In the genomic region with DNA sequence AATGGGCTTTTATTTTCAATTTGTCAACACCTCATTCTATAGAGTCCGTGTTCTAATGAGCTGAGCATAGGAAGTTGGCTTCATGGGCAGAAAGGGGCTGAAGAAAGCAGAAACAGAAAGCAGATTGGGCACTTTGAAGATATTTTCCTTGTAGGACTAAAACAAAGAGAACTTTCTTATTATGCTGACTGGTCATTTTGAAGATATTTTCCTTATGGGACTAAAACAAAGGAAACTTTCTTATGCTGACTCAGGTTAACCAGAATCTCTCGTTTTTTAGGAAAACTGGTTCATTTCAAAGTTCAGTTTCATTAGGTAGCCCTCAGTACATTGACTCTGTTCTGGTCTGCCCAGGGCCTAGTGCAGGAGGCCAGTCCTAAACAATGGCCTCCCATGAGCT, we compare ENCODE assay signal across 33 cellular contexts.
"Had no signal": no experiment of that assay in that cellular context is flagged by ENCODE, and none has a peak within 500 bp of the region (broad histone marks: within the 10 kb centered on the region; RNA-seq: fewer than 3 reads in every experiment).

No MANE protein-coding gene starts in this region.

- H3K36me3 Mint-ChIP-seq: activated CD8-positive, alpha-beta memory T cell treated with anti-CD3 and anti-CD28 coated beads, Interleukin-2, amount 10 ng/mL, durations not matched to agents 7 days and 5 days; activated naive CD4-positive, alpha-beta T cell treated with anti-CD3 and anti-CD28 coated beads, Interleukin-2, amount 10 ng/mL, durations not matched to agents 7 days and 5 days; activated naive CD4-positive, alpha-beta T cell treated with anti-CD3 and anti-CD28 coated beads, Interleukin-2, amount 50 U/mL, for 72 hours; activated naive CD8-positive, alpha-beta T cell treated with anti-CD3 and anti-CD28 coated beads, Interleukin-2, amount 10 ng/mL, durations not matched to agents 7 days and 5 days; brain had no signal

- H3K36me3 ChIP-seq: ascending aorta, breast epithelium, cardiac muscle cell, colonic mucosa, gastrocnemius medialis, heart left ventricle had no signal

- H3K27ac ChIP-seq: ascending aorta, breast epithelium, cardiac muscle cell, colonic mucosa, epithelial cell of prostate, foreskin keratinocyte, gastrocnemius medialis, heart left ventricle had no signal

- H3K9me3 ChIP-seq: ascending aorta, breast epithelium, colonic mucosa, gastrocnemius medialis, heart left ventricle had no signal

- H3K27ac Mint-ChIP-seq: activated CD4-positive, alpha-beta T cell treated with anti-CD3 and anti-CD28 coated beads for 36 hours; activated CD4-positive, alpha-beta T cell treated with anti-CD3 and anti-CD28 coated beads, Interleukin-2, amount 10 ng/mL, durations not matched to agents 7 days and 5 days; activated CD8-positive, alpha-beta memory T cell treated with anti-CD3 and anti-CD28 coated beads, Interleukin-2, amount 10 ng/mL, durations not matched to agents 7 days and 5 days; activated CD8-positive, alpha-beta T cell treated with anti-CD3 and anti-CD28 coated beads, Interleukin-2, amount 10 ng/mL, durations not matched to agents 7 days and 5 days; activated naive CD4-positive, alpha-beta T cell treated with anti-CD3 and anti-CD28 coated beads, Interleukin-2, amount 10 ng/mL, durations not matched to agents 7 days and 5 days; activated naive CD4-positive, alpha-beta T cell treated with anti-CD3 and anti-CD28 coated beads, Interleukin-2, amount 50 U/mL, for 72 hours; activated naive CD8-positive, alpha-beta T cell treated with anti-CD3 and anti-CD28 coated beads, Interleukin-2, amount 10 ng/mL, durations not matched to agents 7 days and 5 days; activated T-cell treated with anti-CD3 and anti-CD28 coated beads, Interleukin-2, amount 50 U/mL, for 24 hours; activated T-cell treated with anti-CD3 and anti-CD28 coated beads, Interleukin-2, amount 50 U/mL, for 72 hours; brain had no signal

- FAIRE-seq: endometrium, endothelial cell of umbilical vein had no signal

- H3K27me3 Mint-ChIP-seq: activated CD4-positive, alpha-beta T cell treated with anti-CD3 and anti-CD28 coated beads for 36 hours; activated CD4-positive, alpha-beta T cell treated with anti-CD3 and anti-CD28 coated beads, Interleukin-2, amount 10 ng/mL, durations not matched to agents 7 days and 5 days; activated T-cell treated with anti-CD3 and anti-CD28 coated beads, Interleukin-2, amount 50 U/mL, for 24 hours; brain had no signal

- ATAC-seq: activated CD4-positive, alpha-beta T cell treated with anti-CD3 and anti-CD28 coated beads for 36 hours; activated CD8-positive, alpha-beta memory T cell treated with anti-CD3 and anti-CD28 coated beads, Interleukin-2, amount 10 ng/mL, durations not matched to agents 7 days and 5 days; activated CD8-positive, alpha-beta T cell treated with anti-CD3 and anti-CD28 coated beads, Interleukin-2, amount 10 ng/mL, durations not matched to agents 7 days and 5 days; activated naive CD4-positive, alpha-beta T cell treated with anti-CD3 and anti-CD28 coated beads, Interleukin-2, amount 50 U/mL, for 72 hours; activated T-cell treated with anti-CD3 and anti-CD28 coated beads, Interleukin-2, amount 50 U/mL, for 72 hours; esophagus mucosa; foreskin keratinocyte; gastrocnemius medialis; heart left ventricle had no signal

- H3K4me1 Mint-ChIP-seq: activated CD4-positive, alpha-beta T cell treated with anti-CD3 and anti-CD28 coated beads for 36 hours had no signal

- H3K9me3 Mint-ChIP-seq: activated CD4-positive, alpha-beta T cell treated with anti-CD3 and anti-CD28 coated beads, Interleukin-2, amount 10 ng/mL, durations not matched to agents 7 days and 5 days; activated naive CD4-positive, alpha-beta T cell treated with anti-CD3 and anti-CD28 coated beads, Interleukin-2, amount 10 ng/mL, durations not matched to agents 7 days and 5 days; activated naive CD4-positive, alpha-beta T cell treated with anti-CD3 and anti-CD28 coated beads, Interleukin-2, amount 50 U/mL, for 72 hours; activated naive CD8-positive, alpha-beta T cell treated with anti-CD3 and anti-CD28 coated beads, Interleukin-2, amount 10 ng/mL, durations not matched to agents 7 days and 5 days; activated T-cell treated with anti-CD3 and anti-CD28 coated beads, Interleukin-2, amount 50 U/mL, for 24 hours; activated T-cell treated with anti-CD3 and anti-CD28 coated beads, Interleukin-2, amount 50 U/mL, for 72 hours had no signal

- H3K4me3 ChIP-seq: ascending aorta, breast epithelium, cardiac muscle cell, colonic mucosa, gastrocnemius medialis, heart left ventricle had no signal

- H3K4me3 Mint-ChIP-seq: activated CD4-positive, alpha-beta T cell treated with anti-CD3 and anti-CD28 coated beads for 36 hours; activated CD4-positive, alpha-beta T cell treated with anti-CD3 and anti-CD28 coated beads, Interleukin-2, amount 10 ng/mL, durations not matched to agents 7 days and 5 days; activated CD8-positive, alpha-beta memory T cell treated with anti-CD3 and anti-CD28 coated beads, Interleukin-2, amount 10 ng/mL, durations not matched to agents 7 days and 5 days; activated CD8-positive, alpha-beta T cell treated with anti-CD3 and anti-CD28 coated beads, Interleukin-2, amount 10 ng/mL, durations not matched to agents 7 days and 5 days; activated naive CD4-positive, alpha-beta T cell treated with anti-CD3 and anti-CD28 coated beads, Interleukin-2, amount 10 ng/mL, durations not matched to agents 7 days and 5 days; activated naive CD8-positive, alpha-beta T cell treated with anti-CD3 and anti-CD28 coated beads, Interleukin-2, amount 10 ng/mL, durations not matched to agents 7 days and 5 days; activated T-cell treated with anti-CD3 and anti-CD28 coated beads, Interleukin-2, amount 50 U/mL, for 24 hours; activated T-cell treated with anti-CD3 and anti-CD28 coated beads, Interleukin-2, amount 50 U/mL, for 72 hours; brain had no signal

- H3K4me1 ChIP-seq: ascending aorta, breast epithelium, colonic mucosa, foreskin keratinocyte had no signal

- DNase-seq: activated CD4-positive, alpha-beta T cell treated with anti-CD3 and anti-CD28 coated beads for 36 hours; activated CD4-positive, alpha-beta T cell treated with anti-CD3 and anti-CD28 coated beads, Interleukin-2, amount 10 ng/mL, durations not matched to agents 7 days and 5 days; activated CD4-positive, alpha-beta T cell treated with anti-CD3 and anti-CD28 coated beads, Interleukin-2, amount 50 U/mL, for 48 hours; activated CD4-positive, CD25-positive, alpha-beta regulatory T cell; activated CD4-positive, CD25-positive, alpha-beta regulatory T cell treated with anti-CD3 and anti-CD28 coated beads, Interleukin-2, amount 50 U/mL, for 72 hours; activated CD8-positive, alpha-beta memory T cell treated with anti-CD3 and anti-CD28 coated beads, Interleukin-2, amount 10 ng/mL, durations not matched to agents 7 days and 5 days; activated CD8-positive, alpha-beta memory T cell treated with anti-CD3 and anti-CD28 coated beads, Interleukin-2, amount 50 U/mL, for 48 hours; activated CD8-positive, alpha-beta T cell treated with anti-CD3 and anti-CD28 coated beads, Interleukin-2, amount 10 ng/mL, durations not matched to agents 7 days and 5 days; activated gamma-delta T cell; activated naive CD4-positive, alpha-beta T cell; activated naive CD4-positive, alpha-beta T cell treated with anti-CD3 and anti-CD28 coated beads, Interleukin-2, amount 10 ng/mL, durations not matched to agents 7 days and 5 days; activated naive CD8-positive, alpha-beta T cell treated with anti-CD3 and anti-CD28 coated beads, Interleukin-2, amount 10 ng/mL, durations not matched to agents 7 days and 5 days; activated T-cell treated with anti-CD3 and anti-CD28 coated beads for 4 hours; activated T-cell treated with anti-CD3 and anti-CD28 coated beads, Interleukin-2, amount 50 U/mL, for 24 hours; activated T-cell treated with anti-CD3 and anti-CD28 coated beads, Interleukin-2, amount 50 U/mL, for 72 hours; central memory CD4-positive, alpha-beta T cell; cerebellar nuclear complex; colonic mucosa; effector CD8-positive, alpha-beta T cell; foreskin keratinocyte; gastrocnemius medialis; glutamatergic neuron; heart left ventricle; T-helper 2 cell had no signal

- H3K27me3 ChIP-seq: ascending aorta, breast epithelium, cardiac muscle cell, colonic mucosa, gastrocnemius medialis, heart left ventricle had no signal
